In the genomic region with DNA sequence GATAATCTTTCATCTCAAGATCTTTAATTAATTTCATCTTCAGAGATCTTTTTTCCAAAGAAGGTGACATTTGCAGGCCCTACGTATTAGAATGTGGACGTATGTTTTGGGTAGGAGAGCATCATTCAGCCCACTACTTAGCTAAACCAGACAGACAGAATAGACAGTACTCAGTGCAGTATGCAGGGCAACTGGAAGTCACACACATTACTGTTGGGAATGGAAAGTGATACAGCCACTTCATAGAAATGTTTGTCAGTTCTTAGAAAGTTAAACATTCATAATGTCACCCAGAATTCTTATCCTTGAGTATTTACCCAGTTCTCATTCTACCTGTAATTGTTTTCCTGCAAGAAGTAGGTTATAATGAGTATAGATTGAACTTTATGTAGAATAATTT, we compare ENCODE assay signal across 19 cellular contexts.
"Had no signal": no experiment of that assay in that cellular context is flagged by ENCODE, and none has a peak within 500 bp of the region (broad histone marks: within the 10 kb centered on the region; RNA-seq: fewer than 3 reads in every experiment).

No MANE protein-coding gene starts in this region.

- H3K27me3 Mint-ChIP-seq: naive thymus-derived CD4-positive, alpha-beta T cell; stimulated activated naive CD8-positive, alpha-beta T cell treated with anti-CD3 and anti-CD28 coated beads, Interleukin-15, amount 100 ng/mL, for 72 hours had no signal

- H3K4me1 Mint-ChIP-seq: nephron progenitor cell had no signal

- H3K27ac Mint-ChIP-seq: nephron progenitor cell; stimulated activated effector memory CD8-positive, alpha-beta T cell treated with anti-CD3 and anti-CD28 coated beads, Interleukin-12 subunit alpha, Interleukin-12 subunit beta, amount 100 ng/mL, for 72 hours had no signal

- H3K9me3 Mint-ChIP-seq: nephron progenitor cell; stimulated activated effector memory CD8-positive, alpha-beta T cell treated with anti-CD3 and anti-CD28 coated beads, Interleukin-12 subunit alpha, Interleukin-12 subunit beta, amount 100 ng/mL, for 72 hours; stimulated activated naive CD8-positive, alpha-beta T cell treated with anti-CD3 and anti-CD28 coated beads, Interleukin-15, amount 100 ng/mL, for 72 hours had no signal

- DNase-seq: cortex of kidney; dorsolateral prefrontal cortex; effector CD8-positive, alpha-beta T cell; heart left ventricle; hippocampal formation; mammary epithelial cell; naive thymus-derived CD4-positive, alpha-beta T cell; nephron progenitor cell; psoas muscle; retina; right lobe of liver; stimulated activated CD4-positive, alpha-beta T cell treated with anti-CD3 and anti-CD28 coated beads, Interleukin-4, amount 100 ng/mL, for 1 hour; stimulated activated CD8-positive, alpha-beta memory T cell treated with anti-CD3 and anti-CD28 coated beads, Interleukin-4, amount 100 ng/mL, for 48 hours; stimulated activated naive CD8-positive, alpha-beta T cell treated with anti-CD3 and anti-CD28 coated beads, Interleukin-15, amount 100 ng/mL, for 72 hours; testis had no signal

- H3K9me3 ChIP-seq: heart left ventricle, neutrophil, psoas muscle, right lobe of liver, testis, tibial nerve had no signal

- H3K4me3 Mint-ChIP-seq: naive thymus-derived CD4-positive, alpha-beta T cell; nephron progenitor cell; stimulated activated effector memory CD8-positive, alpha-beta T cell treated with anti-CD3 and anti-CD28 coated beads, Interleukin-12 subunit alpha, Interleukin-12 subunit beta, amount 100 ng/mL, for 72 hours; stimulated activated naive CD8-positive, alpha-beta T cell treated with anti-CD3 and anti-CD28 coated beads, Interleukin-15, amount 100 ng/mL, for 72 hours had no signal

- H3K27me3 ChIP-seq: dorsolateral prefrontal cortex, heart left ventricle, neutrophil, right lobe of liver, testis, tibial nerve had no signal

- H3K4me1 ChIP-seq: right lobe of liver, testis, tibial nerve had no signal

- H3K27ac ChIP-seq: dorsolateral prefrontal cortex, heart left ventricle, neutrophil, psoas muscle, right lobe of liver, testis, tibial nerve had no signal

- H3K4me3 ChIP-seq: dorsolateral prefrontal cortex, heart left ventricle, psoas muscle, right lobe of liver, testis, tibial nerve had no signal

- ATAC-seq: esophagus mucosa; heart left ventricle; naive thymus-derived CD4-positive, alpha-beta T cell; psoas muscle; right lobe of liver; stimulated activated effector memory CD8-positive, alpha-beta T cell treated with anti-CD3 and anti-CD28 coated beads, Interleukin-12 subunit alpha, Interleukin-12 subunit beta, amount 100 ng/mL, for 72 hours; stimulated activated naive CD8-positive, alpha-beta T cell treated with anti-CD3 and anti-CD28 coated beads, Interleukin-15, amount 100 ng/mL, for 72 hours had no signal
